ENCODE assay signal across 29 cellular contexts in the genomic region with DNA sequence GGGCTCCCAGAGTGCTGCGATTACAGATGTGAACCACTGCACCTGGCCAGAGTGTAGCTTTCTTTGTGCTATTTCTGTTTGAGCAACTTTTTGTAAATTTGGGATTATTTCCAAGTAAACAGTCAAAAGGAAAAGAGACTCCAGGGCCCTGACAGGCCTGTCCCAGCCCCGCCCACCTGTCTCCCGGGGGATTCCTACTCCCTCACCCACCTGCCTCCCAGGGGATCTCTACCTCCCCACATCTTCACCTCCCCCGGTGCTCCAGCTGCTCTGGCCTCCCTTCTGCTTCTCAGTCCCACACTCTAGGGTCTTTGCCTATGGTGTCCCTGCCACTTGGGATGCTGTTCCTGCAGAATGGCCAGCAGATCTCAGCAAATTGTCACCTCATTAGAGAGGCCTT. TPM values are rescaled to one million over a fixed set of nuclear protein-coding genes. Genes with fewer than 3 reads are reported as not detected.
"Had no signal": no experiment of that assay in that cellular context is flagged by ENCODE, and none has a peak within 500 bp of the region (broad histone marks: within the 10 kb centered on the region; RNA-seq: fewer than 3 reads in every experiment).

No MANE protein-coding gene starts in this region.

- H3K27ac ChIP-seq: colonic mucosa, gastroesophageal sphincter, hepatocyte, left ventricle myocardium inferior, neutrophil, pancreas, uterus, VCaP had no signal

- H3K36me3 ChIP-seq: colonic mucosa, gastroesophageal sphincter, left ventricle myocardium inferior, neutrophil, pancreas, uterus had no signal

- H3K4me1 ChIP-seq: colonic mucosa, gastroesophageal sphincter, left ventricle myocardium inferior, pancreas, uterus had no signal

- H3K79me2 ChIP-seq: hepatocyte had no signal

- DNase-seq: activated CD4-positive, alpha-beta T cell treated with anti-CD3 and anti-CD28 coated beads for 48 hours; activated CD4-positive, alpha-beta T cell treated with anti-CD3 and anti-CD28 coated beads, Interleukin-2, amount 50 U/mL, for 48 hours; activated CD8-positive, alpha-beta memory T cell treated with anti-CD3 and anti-CD28 coated beads for 24 hours; activated gamma-delta T cell; activated naive CD4-positive, alpha-beta T cell treated with anti-CD3 and anti-CD28 coated beads, Interleukin-2, amount 10 ng/mL, durations not matched to agents 7 days and 5 days; activated naive CD8-positive, alpha-beta T cell treated with anti-CD3 and anti-CD28 coated beads, Interleukin-2, amount 50 U/mL, for 24 hours; amygdala; colonic mucosa; effector memory CD8-positive, alpha-beta T cell; left ventricle myocardium inferior; right cardiac atrium; stimulated activated CD4-positive, alpha-beta T cell treated with anti-CD3 and anti-CD28 coated beads, Interleukin-2, amount 100 ng/mL, for 48 hours; stimulated activated naive CD8-positive, alpha-beta T cell treated with anti-CD3 and anti-CD28 coated beads, Interleukin-15, Interleukin-2, amounts not matched to agents 100 U/mL and 50 U/mL, for 24 hours; T-helper 9 cell; uterus had no signal

- H2AFZ ChIP-seq: hepatocyte had no signal

- H3K4me3 ChIP-seq: colonic mucosa, gastroesophageal sphincter, hepatocyte, left ventricle myocardium inferior, lung, pancreas, uterus had no signal

- H3K9me3 ChIP-seq: colonic mucosa, gastroesophageal sphincter, left ventricle myocardium inferior, neutrophil, pancreas, uterus had no signal

- H3K4me2 ChIP-seq: hepatocyte had no signal

- H3K27me3 ChIP-seq: colonic mucosa, pancreas, uterus had no signal

- ATAC-seq: activated naive CD8-positive, alpha-beta T cell treated with anti-CD3 and anti-CD28 coated beads, Interleukin-2, amount 50 U/mL, for 24 hours; effector memory CD8-positive, alpha-beta T cell; gastroesophageal sphincter; right cardiac atrium; stimulated activated naive CD8-positive, alpha-beta T cell treated with anti-CD3 and anti-CD28 coated beads, Interleukin-15, Interleukin-2, amounts not matched to agents 100 U/mL and 50 U/mL, for 24 hours had no signal

- FAIRE-seq: endothelial cell of umbilical vein, pancreas, TTC549 had no signal

RNA-seq across cellular contexts. Expression of a gene that starts 7.0 kb away (rescaled TPM):
- total RNA-seq: dermis microvascular lymphatic vessel endothelial cell, endothelial cell of umbilical vein, fibroblast of villous mesenchyme, mucosa of gallbladder, pulmonary artery endothelial cell, skeletal muscle tissue had no signal
- polyA plus RNA-seq: endothelial cell of umbilical vein, fibroblast of lung had no signal
